ENCODE assay signal across 9 cellular contexts in the genomic region with DNA sequence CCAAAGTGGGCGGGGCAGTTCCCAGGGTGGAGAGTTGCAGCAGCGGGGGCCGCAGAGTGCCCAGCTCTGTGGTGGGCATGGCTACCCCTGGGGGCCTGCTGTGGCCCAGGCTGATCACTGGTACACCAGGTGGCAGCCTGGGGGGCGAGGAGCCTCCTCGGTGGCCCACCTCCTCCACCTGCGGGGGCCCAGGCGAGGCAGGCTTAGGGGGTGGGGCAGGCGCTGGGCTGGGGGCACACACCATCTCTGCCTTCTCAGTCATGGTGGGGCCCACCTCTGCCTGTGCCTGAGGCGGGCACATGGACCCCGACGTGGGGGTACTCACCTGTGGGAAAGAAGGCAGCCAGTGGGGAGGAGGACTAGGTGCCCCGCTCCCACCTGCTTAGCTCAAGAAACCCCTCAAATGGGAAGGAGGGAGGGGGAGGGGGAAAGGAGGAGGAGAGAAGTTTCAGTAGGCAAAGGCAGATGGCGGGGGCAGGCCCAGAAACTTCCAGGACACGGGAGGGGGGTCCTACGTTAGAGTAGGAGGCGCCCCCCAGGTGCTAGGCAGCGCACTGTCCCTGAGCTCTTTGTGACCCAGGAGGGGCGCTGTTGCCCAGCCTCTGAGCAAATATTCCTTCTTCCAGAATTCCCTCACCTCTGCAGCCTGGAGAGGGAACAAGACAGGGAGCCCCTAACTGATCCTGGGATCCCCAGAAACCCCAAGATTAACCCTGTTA. TPM values are rescaled to one million over a fixed set of nuclear protein-coding genes. Genes with fewer than 3 reads are reported as not detected.
DNase-seq lines count a peak whose midpoint lies in the region; ATAC-seq, FAIRE-seq and TF ChIP-seq lines count a peak whose summit lies in the region.
"Had no signal": no experiment of that assay in that cellular context is flagged by ENCODE, and none has a peak within 500 bp of the region (broad histone marks: within the 10 kb centered on the region; RNA-seq: fewer than 3 reads in every experiment).

No MANE protein-coding gene starts in this region.

- H3K27me3 Mint-ChIP-seq in activated T-helper 17 cell treated with anti-CD3 and anti-CD28 coated beads, Interleukin-2, amount 50 U/mL, for 72 hours: peaks cover 8% of the 10 kb centered on the region

- TF ChIP-seq CTCF in heart right ventricle (IDR thresholded peaks at IDR 0.05): peak in 6 of 9 donors; percentile 19 to 54 (median 36)
- peak; percentile 42 for TF ChIP-seq CTCF in HepG2 (CRISPR knock-in tag; IDR thresholded peaks at IDR 0.05)
- no peak for TF ChIP-seq CTCF in vagina (IDR thresholded peaks at IDR 0.05)

- H2AFZ ChIP-seq in HepG2 (ENCODE audit: low read length): no peak overlapping the region

- peak overlapping the region; percentile 63 for H3K4me3 Mint-ChIP-seq in activated T-helper 17 cell treated with anti-CD3 and anti-CD28 coated beads, Interleukin-2, amount 50 U/mL, for 72 hours

- TF ChIP-seq POLR2A in HepG2 (IDR thresholded peaks at IDR 0.05; ENCODE audit: insufficient read depth in 1 of 2, low read depth in 2 of 2, low read length in 2 of 2) (no peak), vagina (IDR thresholded peaks at IDR 0.05) (no peak)

- H3K4me2 ChIP-seq in HepG2 (ENCODE audit: low read depth, low read length): no peak overlapping the region

- no peak for TF ChIP-seq RAD21 in HepG2 (CRISPR knock-in tag; IDR thresholded peaks at IDR 0.05)

- no peaks in the 10 kb centered on the region for H3K79me2 ChIP-seq in HepG2 (ENCODE audit: insufficient read depth, low read length)

- intact Hi-C loops in heart right ventricle (cut with DNase I) (loop anchor here in 5 of 10 donors (5.0 kb wide), 2 partner anchors 39 to 51 kb away; partner anchors contain the start of genes IER2 (in 4 of the 5) and STX10 (in 4 of the 5)), left cardiac atrium (cut with DNase I) (loop anchor here in 1 of 2 donors (5.0 kb wide), 1 partner anchor 51 kb away; the partner anchor contains the start of genes IER2 and STX10), HepG2 (cut with micrococcal nuclease; ENCODE audit: unreplicated experiment) (no loop called here), vagina (cut with DNase I) (loop anchor here (5.0 kb wide), 1 partner anchor 51 kb away; the partner anchor contains the start of genes IER2 and STX10)

- no peak for ATAC-seq in heart right ventricle
- ATAC-seq in left cardiac atrium: no peak
- ATAC-seq in activated T-helper 17 cell treated with anti-CD3 and anti-CD28 coated beads, Interleukin-2, amount 50 U/mL, for 72 hours (replicated peaks): no peak
- ATAC-seq in HepG2: no peak

- WGBS in heart right ventricle, 2 donors: 69 to 75% methylated on average over 18 of the region's 18 CpGs
- WGBS in HepG2 (ENCODE audit: low lambda C conversion rate): 88% methylated on average over 14 of the region's 18 CpGs

- no peaks in the 10 kb centered on the region for H3K27me3 ChIP-seq in heart right ventricle
- no peaks in the 10 kb centered on the region for H3K27me3 ChIP-seq in HepG2 (ENCODE audit: control insufficient read depth in 1 of 2, insufficient read depth in 2 of 2, low read length in 2 of 2)
- no peaks in the 10 kb centered on the region for H3K27me3 ChIP-seq in vagina

- TF ChIP-seq EP300 in HepG2 (IDR thresholded peaks at IDR 0.05; ENCODE audit: low read depth in 2 of 2, low read length in 2 of 2): no peak
- no peak for TF ChIP-seq EP300 in HepG2 (CRISPR knock-in tag; IDR thresholded peaks at IDR 0.05; ENCODE audit: borderline replicate concordance)

- POLR2A ChIA-PET in HepG2 (lab: Yijun Ruan, JAX): interaction anchor here (1.6 kb wide), 1 partner anchor 62 kb away, joined by 4 read pairs; no protein-coding TSS in a partner anchor

- H4K20me1 ChIP-seq in HepG2 (ENCODE audit: insufficient read depth, low read length): no peaks in the 10 kb centered on the region; the same call in 1 of the 2 replicates

- no peak for DNase-seq in heart right ventricle
- DNase-seq in left cardiac atrium: no peak
- DNase-seq in HepG2 (ENCODE audit: low spot score): no peak
- no peak for DNase-seq in vagina (ENCODE audit: extremely low spot score in 2 of 2)
- DNase-seq in NCI-H128 (lab: John Stamatoyannopoulos, UW; ENCODE audit: unreplicated experiment): no peak
- DNase-seq in midbrain (lab: John Stamatoyannopoulos, UW): no peak
- no peak for DNase-seq in hippocampal formation (lab: John Stamatoyannopoulos, UW)

- H3K4me3 ChIP-seq in heart right ventricle: peak overlapping the region; percentile 30 to 65 (median 55)
- no peak overlapping the region for H3K4me3 ChIP-seq in HepG2 (replicated peaks in 1 of 3; ENCODE audit: insufficient read depth in 1 of 3, low read depth in 2 of 3, low read length in 3 of 3)
- peak overlapping the region; percentile 42 to 46 for H3K4me3 ChIP-seq in vagina

- H3K4me1 Mint-ChIP-seq in activated T-helper 17 cell treated with anti-CD3 and anti-CD28 coated beads, Interleukin-2, amount 50 U/mL, for 72 hours: peaks cover 26% of the 10 kb centered on the region

- H3K9ac ChIP-seq in HepG2 (ENCODE audit: insufficient read depth, low read depth, low read length): no peak overlapping the region

- H3K36me3 Mint-ChIP-seq in activated T-helper 17 cell treated with anti-CD3 and anti-CD28 coated beads, Interleukin-2, amount 50 U/mL, for 72 hours (ENCODE audit: low read depth): peaks cover 14% of the 10 kb centered on the region

- in situ Hi-C loops in HepG2 (cut with HindIII; ENCODE audit: extremely low pct_ligation_motif_present, low pct_unique_long_range_greater_than_20kb): no loop called here

- CTCF ChIA-PET in HepG2 (lab: Yijun Ruan, JAX; ENCODE audit: low intra/inter-chr PET ratio, low total read pairs): no interaction called here

- H3K9me3 ChIP-seq in heart right ventricle (no peaks in the 10 kb centered on the region), HepG2 (ENCODE audit: low read length) (no peaks in the 10 kb centered on the region), vagina (no peaks in the 10 kb centered on the region)

- H3K4me1 ChIP-seq in heart right ventricle: peaks cover 24 to 97% (median 79%) of the 10 kb centered on the region in 9 donors
- H3K4me1 ChIP-seq in HepG2 (ENCODE audit: insufficient read depth, low read length): peaks cover 31% of the 10 kb centered on the region
- H3K4me1 ChIP-seq in vagina: peaks cover 71% of the 10 kb centered on the region

- H3K27ac Mint-ChIP-seq in activated T-helper 17 cell treated with anti-CD3 and anti-CD28 coated beads, Interleukin-2, amount 50 U/mL, for 72 hours: peak overlapping the region; percentile 36

- H3K36me3 ChIP-seq in heart right ventricle (peaks cover 0 to 19% (median 0%) of the 10 kb centered on the region in 9 donors), HepG2 (replicated peaks in 1 of 2; ENCODE audit: control insufficient read depth in 1 of 2, insufficient read depth in 2 of 2, low read length in 2 of 2) (0 out of 5 replicates have a peak, but pooled peaks cover 0 to 3% of the 10 kb centered on the region in 2 experiments), vagina (no peaks in the 10 kb centered on the region)

- no peaks in the 10 kb centered on the region for H3K9me3 Mint-ChIP-seq in activated T-helper 17 cell treated with anti-CD3 and anti-CD28 coated beads, Interleukin-2, amount 50 U/mL, for 72 hours

- BruUV-seq in HepG2 (replicated peaks; lab: Mats Ljungman, UMichigan): TSS peak; percentile 57

- peak overlapping the region; percentile 83 to 96 (median 92) for H3K27ac ChIP-seq in heart right ventricle
- H3K27ac ChIP-seq in HepG2 (ENCODE audit: extremely low read length, insufficient read depth, low read length): no peak overlapping the region
- H3K27ac ChIP-seq in vagina: peak overlapping the region; percentile 25

- FAIRE-seq in HepG2 (lab: Jason Lieb, UNC): no peak

RNA-seq across cellular contexts. Expression of gene LYL1, which starts 1.6 kb away (rescaled TPM):
- total RNA-seq in heart right ventricle (1 to 10 TPM; 3.4 to 9.9 (median 6.1) TPM), left cardiac atrium (1 to 10 TPM; 7.5 to 9.0 TPM), HepG2 (2016; rRNA removed; fragmentation: Illumina TruSeq; extraction: Trizol) (0.69 and 0.75 TPM in 2 replicates), vagina (11.5 TPM)
- polyA plus RNA-seq in heart right ventricle (10 to 100 TPM; 11.5 to 13.0 TPM), HepG2 (2011; rRNA removed) (0.72 and 0.92 TPM in 2 replicates)
- 1 to 10 TPM; 1.1 to 1.6 TPM for total RNA-seq in activated T-helper 17 cell treated with anti-CD3 and anti-CD28 coated beads, Interleukin-2, amount 50 U/mL, for 72 hours
- total RNA-seq in HepG2 (2016; cell fraction: cytosol; rRNA removed; fragmentation: Illumina TruSeq; extraction: Trizol; ENCODE audit: low read depth): 0.79 and 0.91 TPM in 2 replicates
- 0.40 and 0.97 TPM in 2 replicates for total RNA-seq in HepG2 (2016; cell fraction: insoluble cytoplasmic fraction; rRNA removed; fragmentation: Illumina TruSeq; extraction: Trizol)
- total RNA-seq in HepG2 (2016; cell fraction: membrane; rRNA removed; fragmentation: Illumina TruSeq; extraction: Trizol): 0.74 and 0.90 TPM in 2 replicates
- total RNA-seq in HepG2 (2016; cell fraction: nucleus; rRNA removed; fragmentation: Illumina TruSeq; extraction: Trizol): 0.31 and 0.75 TPM in 2 replicates
- polyA plus RNA-seq in HepG2 (2011; cell fraction: cytosol; rRNA removed): 0.71 and 1.6 TPM in 2 replicates
- polyA plus RNA-seq in HepG2 (2011; cell fraction: nucleus; rRNA removed): 2.0 and 2.6 TPM in 2 replicates
- 0.31 and 0.32 TPM in 2 replicates for polyA plus RNA-seq in HepG2 (2012)
- polyA plus RNA-seq in HepG2 (2016; cell fraction: cytosol; fragmentation: Illumina TruSeq; extraction: Trizol; ENCODE audit: low read depth): 0.57 and 0.66 TPM in 2 replicates
- polyA plus RNA-seq in HepG2 (2016; cell fraction: insoluble cytoplasmic fraction; fragmentation: Illumina TruSeq; extraction: Trizol; ENCODE audit: low read depth): 0.51 and 0.59 TPM in 2 replicates
- polyA plus RNA-seq in HepG2 (2016; cell fraction: membrane; fragmentation: Illumina TruSeq; extraction: Trizol; ENCODE audit: low read depth): 0.76 and 0.86 TPM in 2 replicates
- polyA plus RNA-seq in HepG2 (2016; cell fraction: nucleus; fragmentation: Illumina TruSeq; extraction: Trizol; ENCODE audit: insufficient read depth, low read depth): 0.93 and 1.5 TPM in 2 replicates
- 0.09 and 1.9 TPM in 2 replicates for polyA minus RNA-seq in HepG2 (2011; rRNA and poly(A)+ RNA removed; ENCODE audit: low replicate concordance)
- polyA minus RNA-seq in HepG2 (2011; cell fraction: cytosol; rRNA and poly(A)+ RNA removed): 0.49 and 0.70 TPM in 2 replicates
- 0.64 and 1.1 TPM in 2 replicates for polyA minus RNA-seq in HepG2 (2011; cell fraction: nucleus; rRNA and poly(A)+ RNA removed)
- total RNA-seq: G401 had no signal

RNA-seq across cellular contexts. Expression of gene TRMT1, which starts 15.5 kb away (rescaled TPM):
- total RNA-seq in heart right ventricle (10 to 100 TPM; 10.5 to 22.4 (median 14.2) TPM), left cardiac atrium (10 to 100 TPM; 18.4 to 20.9 TPM), HepG2 (2016; rRNA removed; fragmentation: Illumina TruSeq; extraction: Trizol) (27.9 and 44.1 TPM in 2 replicates), vagina (28.0 TPM)
- polyA plus RNA-seq in heart right ventricle (10 to 100 TPM; 33.1 to 54.0 TPM), HepG2 (2011; rRNA removed) (35.5 and 42.9 TPM in 2 replicates)
- 10 to 100 TPM; 66.4 to 83.2 TPM for total RNA-seq in activated T-helper 17 cell treated with anti-CD3 and anti-CD28 coated beads, Interleukin-2, amount 50 U/mL, for 72 hours
- total RNA-seq in HepG2 (2016; cell fraction: cytosol; rRNA removed; fragmentation: Illumina TruSeq; extraction: Trizol; ENCODE audit: low read depth): 9.6 and 11.8 TPM in 2 replicates
- 23.9 and 45.4 TPM in 2 replicates for total RNA-seq in HepG2 (2016; cell fraction: insoluble cytoplasmic fraction; rRNA removed; fragmentation: Illumina TruSeq; extraction: Trizol)
- 14.3 and 15.5 TPM in 2 replicates for total RNA-seq in HepG2 (2016; cell fraction: membrane; rRNA removed; fragmentation: Illumina TruSeq; extraction: Trizol)
- total RNA-seq in HepG2 (2016; cell fraction: nucleus; rRNA removed; fragmentation: Illumina TruSeq; extraction: Trizol): 55.3 and 60.2 TPM in 2 replicates
- 16.0 and 24.0 TPM in 2 replicates for polyA plus RNA-seq in HepG2 (2011; cell fraction: cytosol; rRNA removed)
- polyA plus RNA-seq in HepG2 (2011; cell fraction: nucleus; rRNA removed): 421 and 529 TPM in 2 replicates
- 22.9 and 29.0 TPM in 2 replicates for polyA plus RNA-seq in HepG2 (2012)
- polyA plus RNA-seq in HepG2 (2016; cell fraction: cytosol; fragmentation: Illumina TruSeq; extraction: Trizol; ENCODE audit: low read depth): 9.7 and 9.9 TPM in 2 replicates
- polyA plus RNA-seq in HepG2 (2016; cell fraction: insoluble cytoplasmic fraction; fragmentation: Illumina TruSeq; extraction: Trizol; ENCODE audit: low read depth): 24.6 and 27.1 TPM in 2 replicates
- polyA plus RNA-seq in HepG2 (2016; cell fraction: membrane; fragmentation: Illumina TruSeq; extraction: Trizol; ENCODE audit: low read depth): 10.7 and 11.5 TPM in 2 replicates
- 144 and 171 TPM in 2 replicates for polyA plus RNA-seq in HepG2 (2016; cell fraction: nucleus; fragmentation: Illumina TruSeq; extraction: Trizol; ENCODE audit: insufficient read depth, low read depth)
- 61.2 and 61.3 TPM in 2 replicates for polyA minus RNA-seq in HepG2 (2011; rRNA and poly(A)+ RNA removed; ENCODE audit: low replicate concordance)
- polyA minus RNA-seq in HepG2 (2011; cell fraction: cytosol; rRNA and poly(A)+ RNA removed): 12.5 and 24.5 TPM in 2 replicates
- polyA minus RNA-seq in HepG2 (2011; cell fraction: nucleus; rRNA and poly(A)+ RNA removed): 44.6 and 48.9 TPM in 2 replicates

RNA-seq across cellular contexts. Expression of gene NACC1, which starts 17.0 kb away (rescaled TPM):
- total RNA-seq in heart right ventricle: 10 to 100 TPM; 31.1 to 58.0 (median 35.1) TPM
- polyA plus RNA-seq in heart right ventricle: 10 to 100 TPM; 23.9 to 25.0 TPM
- total RNA-seq in left cardiac atrium: 10 to 100 TPM; 34.9 to 47.8 TPM
- total RNA-seq in activated T-helper 17 cell treated with anti-CD3 and anti-CD28 coated beads, Interleukin-2, amount 50 U/mL, for 72 hours: 10 to 100 TPM; 70.8 to 80.6 TPM
- total RNA-seq in HepG2 (2016; rRNA removed; fragmentation: Illumina TruSeq; extraction: Trizol): 31.8 and 46.7 TPM in 2 replicates
- total RNA-seq in HepG2 (2016; cell fraction: cytosol; rRNA removed; fragmentation: Illumina TruSeq; extraction: Trizol; ENCODE audit: low read depth): 6.8 and 8.2 TPM in 2 replicates
- total RNA-seq in HepG2 (2016; cell fraction: insoluble cytoplasmic fraction; rRNA removed; fragmentation: Illumina TruSeq; extraction: Trizol): 29.7 and 42.3 TPM in 2 replicates
- 37.1 and 38.6 TPM in 2 replicates for total RNA-seq in HepG2 (2016; cell fraction: membrane; rRNA removed; fragmentation: Illumina TruSeq; extraction: Trizol)
- total RNA-seq in HepG2 (2016; cell fraction: nucleus; rRNA removed; fragmentation: Illumina TruSeq; extraction: Trizol): 21.0 and 21.3 TPM in 2 replicates
- polyA plus RNA-seq in HepG2 (2011; rRNA removed): 42.3 and 55.2 TPM in 2 replicates
- polyA plus RNA-seq in HepG2 (2011; cell fraction: cytosol; rRNA removed): 33.3 and 62.6 TPM in 2 replicates
- polyA plus RNA-seq in HepG2 (2011; cell fraction: nucleus; rRNA removed): 93.5 and 114 TPM in 2 replicates
- polyA plus RNA-seq in HepG2 (2012): 13.2 and 18.2 TPM in 2 replicates
- 6.3 and 6.7 TPM in 2 replicates for polyA plus RNA-seq in HepG2 (2016; cell fraction: cytosol; fragmentation: Illumina TruSeq; extraction: Trizol; ENCODE audit: low read depth)
- polyA plus RNA-seq in HepG2 (2016; cell fraction: insoluble cytoplasmic fraction; fragmentation: Illumina TruSeq; extraction: Trizol; ENCODE audit: low read depth): 35.6 and 46.3 TPM in 2 replicates
- 28.2 and 28.5 TPM in 2 replicates for polyA plus RNA-seq in HepG2 (2016; cell fraction: membrane; fragmentation: Illumina TruSeq; extraction: Trizol; ENCODE audit: low read depth)
- 37.4 and 39.4 TPM in 2 replicates for polyA plus RNA-seq in HepG2 (2016; cell fraction: nucleus; fragmentation: Illumina TruSeq; extraction: Trizol; ENCODE audit: insufficient read depth, low read depth)
- polyA minus RNA-seq in HepG2 (2011; rRNA and poly(A)+ RNA removed; ENCODE audit: low replicate concordance): 91.1 and 200 TPM in 2 replicates
- 45.0 and 58.7 TPM in 2 replicates for polyA minus RNA-seq in HepG2 (2011; cell fraction: cytosol; rRNA and poly(A)+ RNA removed)
- 12.7 and 13.6 TPM in 2 replicates for polyA minus RNA-seq in HepG2 (2011; cell fraction: nucleus; rRNA and poly(A)+ RNA removed)
- total RNA-seq in vagina: 22.6 TPM

RNA-seq across cellular contexts. Expression of gene STX10, which starts 49.1 kb away (rescaled TPM):
- total RNA-seq in heart right ventricle (10 to 100 TPM; 18.7 to 50.4 (median 25.4) TPM), left cardiac atrium (10 to 100 TPM; 30.0 to 36.1 TPM), HepG2 (2016; rRNA removed; fragmentation: Illumina TruSeq; extraction: Trizol) (36.8 and 47.9 TPM in 2 replicates), vagina (71.5 TPM)
- polyA plus RNA-seq in heart right ventricle (10 to 100 TPM; 60.5 to 69.9 TPM), HepG2 (2011; rRNA removed) (66.4 and 85.5 TPM in 2 replicates)
- total RNA-seq in activated T-helper 17 cell treated with anti-CD3 and anti-CD28 coated beads, Interleukin-2, amount 50 U/mL, for 72 hours: 10 to 100 TPM; 76.4 to 91.3 TPM
- total RNA-seq in HepG2 (2016; cell fraction: cytosol; rRNA removed; fragmentation: Illumina TruSeq; extraction: Trizol; ENCODE audit: low read depth): 56.0 and 67.5 TPM in 2 replicates
- 33.4 and 50.3 TPM in 2 replicates for total RNA-seq in HepG2 (2016; cell fraction: insoluble cytoplasmic fraction; rRNA removed; fragmentation: Illumina TruSeq; extraction: Trizol)
- 78.5 and 90.1 TPM in 2 replicates for total RNA-seq in HepG2 (2016; cell fraction: membrane; rRNA removed; fragmentation: Illumina TruSeq; extraction: Trizol)
- 27.2 and 35.2 TPM in 2 replicates for total RNA-seq in HepG2 (2016; cell fraction: nucleus; rRNA removed; fragmentation: Illumina TruSeq; extraction: Trizol)
- 58.0 and 78.9 TPM in 2 replicates for polyA plus RNA-seq in HepG2 (2011; cell fraction: cytosol; rRNA removed)
- 198 and 219 TPM in 2 replicates for polyA plus RNA-seq in HepG2 (2011; cell fraction: nucleus; rRNA removed)
- polyA plus RNA-seq in HepG2 (2012): 28.8 and 43.3 TPM in 2 replicates
- 79.7 and 89.7 TPM in 2 replicates for polyA plus RNA-seq in HepG2 (2016; cell fraction: cytosol; fragmentation: Illumina TruSeq; extraction: Trizol; ENCODE audit: low read depth)
- polyA plus RNA-seq in HepG2 (2016; cell fraction: insoluble cytoplasmic fraction; fragmentation: Illumina TruSeq; extraction: Trizol; ENCODE audit: low read depth): 39.4 and 44.9 TPM in 2 replicates
- polyA plus RNA-seq in HepG2 (2016; cell fraction: membrane; fragmentation: Illumina TruSeq; extraction: Trizol; ENCODE audit: low read depth): 85.7 and 88.6 TPM in 2 replicates
- 76.5 and 85.3 TPM in 2 replicates for polyA plus RNA-seq in HepG2 (2016; cell fraction: nucleus; fragmentation: Illumina TruSeq; extraction: Trizol; ENCODE audit: insufficient read depth, low read depth)
- 37.6 and 153 TPM in 2 replicates for polyA minus RNA-seq in HepG2 (2011; rRNA and poly(A)+ RNA removed; ENCODE audit: low replicate concordance)
- 11.9 and 14.2 TPM in 2 replicates for polyA minus RNA-seq in HepG2 (2011; cell fraction: cytosol; rRNA and poly(A)+ RNA removed)
- polyA minus RNA-seq in HepG2 (2011; cell fraction: nucleus; rRNA and poly(A)+ RNA removed): 10.3 and 12.1 TPM in 2 replicates

RNA-seq across cellular contexts. Expression of gene IER2, which starts 49.2 kb away (rescaled TPM):
- total RNA-seq in heart right ventricle: 10 to 100 TPM; 19.2 to 54.6 (median 36.0) TPM
- 10 to 100 TPM; 29.5 to 42.8 TPM for polyA plus RNA-seq in heart right ventricle
- 10 to 100 TPM; 36.9 to 61.3 TPM for total RNA-seq in left cardiac atrium
- total RNA-seq in activated T-helper 17 cell treated with anti-CD3 and anti-CD28 coated beads, Interleukin-2, amount 50 U/mL, for 72 hours: 100 to 1,000 TPM in 1 of 2 donors, 10 to 100 TPM in 1; 85.9 to 140 TPM
- total RNA-seq in HepG2 (2016; rRNA removed; fragmentation: Illumina TruSeq; extraction: Trizol): 10.0 and 14.3 TPM in 2 replicates
- total RNA-seq in HepG2 (2016; cell fraction: cytosol; rRNA removed; fragmentation: Illumina TruSeq; extraction: Trizol; ENCODE audit: low read depth): 5.0 and 5.9 TPM in 2 replicates
- total RNA-seq in HepG2 (2016; cell fraction: insoluble cytoplasmic fraction; rRNA removed; fragmentation: Illumina TruSeq; extraction: Trizol): 8.1 and 16.1 TPM in 2 replicates
- 10.0 and 11.1 TPM in 2 replicates for total RNA-seq in HepG2 (2016; cell fraction: membrane; rRNA removed; fragmentation: Illumina TruSeq; extraction: Trizol)
- total RNA-seq in HepG2 (2016; cell fraction: nucleus; rRNA removed; fragmentation: Illumina TruSeq; extraction: Trizol): 12.6 and 13.6 TPM in 2 replicates
- 10.1 and 12.9 TPM in 2 replicates for polyA plus RNA-seq in HepG2 (2011; rRNA removed)
- polyA plus RNA-seq in HepG2 (2011; cell fraction: cytosol; rRNA removed): 14.4 and 15.3 TPM in 2 replicates
- polyA plus RNA-seq in HepG2 (2011; cell fraction: nucleus; rRNA removed): 84.6 and 97.2 TPM in 2 replicates
- polyA plus RNA-seq in HepG2 (2012): 20.1 and 25.8 TPM in 2 replicates
- polyA plus RNA-seq in HepG2 (2016; cell fraction: cytosol; fragmentation: Illumina TruSeq; extraction: Trizol; ENCODE audit: low read depth): 5.5 and 5.8 TPM in 2 replicates
- 17.5 and 22.6 TPM in 2 replicates for polyA plus RNA-seq in HepG2 (2016; cell fraction: insoluble cytoplasmic fraction; fragmentation: Illumina TruSeq; extraction: Trizol; ENCODE audit: low read depth)
- polyA plus RNA-seq in HepG2 (2016; cell fraction: membrane; fragmentation: Illumina TruSeq; extraction: Trizol; ENCODE audit: low read depth): 9.7 and 9.8 TPM in 2 replicates
- polyA plus RNA-seq in HepG2 (2016; cell fraction: nucleus; fragmentation: Illumina TruSeq; extraction: Trizol; ENCODE audit: insufficient read depth, low read depth): 39.1 and 40.8 TPM in 2 replicates
- 8.1 and 9.7 TPM in 2 replicates for polyA minus RNA-seq in HepG2 (2011; rRNA and poly(A)+ RNA removed; ENCODE audit: low replicate concordance)
- 7.0 and 7.3 TPM in 2 replicates for polyA minus RNA-seq in HepG2 (2011; cell fraction: cytosol; rRNA and poly(A)+ RNA removed)
- 9.7 and 9.9 TPM in 2 replicates for polyA minus RNA-seq in HepG2 (2011; cell fraction: nucleus; rRNA and poly(A)+ RNA removed)
- 152 TPM for total RNA-seq in vagina

Comparison
In these comparisons a context has a peak if more than half of its experiments do, and no peak if none do; other contexts are left out.
1. H3K4me3 ChIP-seq: peak in heart right ventricle (10 of 10) and vagina (2 of 2); none in HepG2 (0 of 3).
2. CTCF ChIP-seq: peak in heart right ventricle (6 of 9) and HepG2 (single experiment); none in vagina (0 of 3).